10 cellular contexts compared by ENCODE assay signal in the genomic region with DNA sequence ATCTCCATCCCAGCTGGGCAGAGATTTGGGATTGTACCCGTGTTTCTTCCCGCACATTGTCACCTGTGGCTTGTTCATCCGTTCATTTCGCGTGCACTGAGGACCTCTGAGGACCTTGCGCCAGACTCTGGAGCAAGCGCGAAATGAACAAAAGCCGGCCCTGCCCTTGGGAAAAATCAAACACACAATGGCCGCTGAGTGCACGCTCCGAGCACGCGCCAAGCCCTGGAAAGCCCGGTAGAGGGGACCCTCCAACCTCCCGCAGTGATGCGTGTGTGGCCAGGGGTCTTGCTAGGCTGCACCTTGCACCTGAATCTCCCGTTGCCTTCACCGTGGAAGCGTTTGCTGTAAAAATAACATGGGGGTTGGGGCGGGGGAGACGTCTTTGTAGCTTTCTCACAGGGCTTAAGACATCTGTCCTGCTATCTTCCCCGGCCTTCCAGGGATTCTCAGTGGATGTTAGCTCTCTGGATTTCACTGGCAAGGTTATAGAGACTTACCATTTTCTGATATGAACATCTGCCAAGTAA. TPM values are rescaled to one million over a fixed set of nuclear protein-coding genes. Genes with fewer than 3 reads are reported as not detected.
DNase-seq lines count a peak whose midpoint lies in the region; ATAC-seq and TF ChIP-seq lines count a peak whose summit lies in the region.
"Had no signal": no experiment of that assay in that cellular context is flagged by ENCODE, and none has a peak within 500 bp of the region (broad histone marks: within the 10 kb centered on the region; RNA-seq: fewer than 3 reads in every experiment).

No MANE protein-coding gene starts in this region.

- ATAC-seq in thoracic aorta (ENCODE audit: insufficient number of reproducible peaks, low FRiP score, low read depth) (no peak), HG03196 (IDR thresholded peaks at IDR 0.05; ENCODE audit: unreplicated experiment) (no peak)

- no peaks in the 10 kb centered on the region for H4K20me1 ChIP-seq in mammary epithelial cell (ENCODE audit: insufficient read depth, low read length)

- no peaks in the 10 kb centered on the region for H3K9me3 Mint-ChIP-seq in MCF 10A (ENCODE audit: unreplicated experiment)

- 83% methylated on average over 12 of the region's 23 CpGs for WGBS in mammary epithelial cell (ENCODE audit: low coverage, missing lambda C conversion rate)
- WGBS in mesenchymal stem cell: 79% methylated on average over 23 of the region's 23 CpGs

- POLR2A ChIA-PET in MCF 10A (lab: Yijun Ruan, JAX): no interaction called here

- no peak overlapping the region for H2BK12ac ChIP-seq in mesenchymal stem cell (ENCODE audit: low read length in 2 of 2)

- H3K4me2 ChIP-seq in mammary epithelial cell (ENCODE audit: insufficient read depth, low read depth, low read length) (no peak overlapping the region), mesenchymal stem cell (ENCODE audit: low read length, poor library complexity, severe bottlenecking) (no peak overlapping the region)

- H3K4me3 ChIP-seq in breast epithelium: peak overlapping the region in 1 of 3 donors; percentile 74
- H3K4me3 ChIP-seq in mammary epithelial cell (replicated peaks in 1 of 3; ENCODE audit: insufficient read depth in 1 of 3, low read depth in 2 of 3, low read length in 3 of 3): no peak overlapping the region
- peak overlapping the region in 1 of 2 experiments; percentile 62 for H3K4me3 ChIP-seq in mesenchymal stem cell (ENCODE audit: insufficient read depth in 1 of 2, low read depth in 1 of 2, low read length in 2 of 2)
- H3K4me3 ChIP-seq in thoracic aorta: peak overlapping the region; percentile 67

- H3K9ac ChIP-seq in mammary epithelial cell (ENCODE audit: insufficient read depth, low read length) (no peak overlapping the region), mesenchymal stem cell (ENCODE audit: low read length) (peak overlapping the region; percentile 72)

- H3K27ac ChIP-seq in breast epithelium: no peak overlapping the region
- H3K27ac ChIP-seq in mammary epithelial cell (ENCODE audit: insufficient read depth, low read depth, low read length): no peak overlapping the region
- H3K27ac ChIP-seq in mesenchymal stem cell (ENCODE audit: low read length, poor library complexity, severe bottlenecking): no peak overlapping the region
- H3K27ac ChIP-seq in thoracic aorta: no peak overlapping the region

- in situ Hi-C loops in mammary epithelial cell (cut with MboI; ENCODE audit: low sequenced_read_pairs in 2 of 2): no loop called here

- no peak overlapping the region for H3K14ac ChIP-seq in mesenchymal stem cell (ENCODE audit: low read length in 2 of 2)

- dilution Hi-C loops in mammary epithelial cell (cut with HindIII; ENCODE audit: low sequenced_read_pairs): no loop called here

- no TSS peak for BruUV-seq in MCF 10A (replicated peaks; lab: Mats Ljungman, UMichigan)
- no TSS peak for BruUV-seq in mammary epithelial cell (replicated peaks; lab: Mats Ljungman, UMichigan)

- no peak overlapping the region for H2BK5ac ChIP-seq in mesenchymal stem cell (ENCODE audit: low read depth, low read length, poor library complexity, severe bottlenecking)

- no peak overlapping the region for H3K23ac ChIP-seq in mesenchymal stem cell (ENCODE audit: low read length in 2 of 2)

- no peaks in the 10 kb centered on the region for H3K4me1 Mint-ChIP-seq in MCF 10A (ENCODE audit: insufficient read depth, unreplicated experiment)

- no peak for TF ChIP-seq CTCF in MCF 10A (IDR thresholded peaks at IDR 0.05; ENCODE audit: unreplicated experiment)
- TF ChIP-seq CTCF in breast epithelium (IDR thresholded peaks at IDR 0.05): no peak
- TF ChIP-seq CTCF in mammary epithelial cell (conservative IDR thresholded peaks at IDR 0.05 in 1 of 2, IDR thresholded peaks at IDR 0.05 in 1 of 2; ENCODE audit: extremely low read depth in 1 of 2, insufficient read depth in 1 of 2, low read depth in 1 of 2, low read length in 2 of 2): no peak
- TF ChIP-seq CTCF in thoracic aorta (IDR thresholded peaks at IDR 0.05): no peak

- TF ChIP-seq POLR2A in breast epithelium (IDR thresholded peaks at IDR 0.05): no peak

- H2BK120ac ChIP-seq in mesenchymal stem cell (ENCODE audit: low read depth, low read length): no peak overlapping the region

- no peaks in the 10 kb centered on the region for H3K79me2 ChIP-seq in mammary epithelial cell (ENCODE audit: insufficient read depth, low read length)

- intact Hi-C loops in MCF 10A (cut with micrococcal nuclease): loop anchor here (5.0 kb wide), 1 partner anchor 111 kb away; no protein-coding TSS in a partner anchor
- intact Hi-C loops in breast epithelium (cut with DNase I; ENCODE audit: low total_unique reads): no loop called here
- intact Hi-C loops in mammary epithelial cell (cut with micrococcal nuclease): loop anchor here (2.0 kb wide), 2 partner anchors 73 to 201 kb away; a partner anchor contains a TSS

- H4K8ac ChIP-seq in mesenchymal stem cell (ENCODE audit: low read length): no peak overlapping the region

- H3K27ac Mint-ChIP-seq in MCF 10A (ENCODE audit: low read depth, unreplicated experiment): peak overlapping the region; percentile 27

- H2AFZ ChIP-seq in mammary epithelial cell (ENCODE audit: low read depth, low read length) (peak overlapping the region; percentile 96), mesenchymal stem cell (ENCODE audit: low read depth, low read length) (no peak overlapping the region)

- H3K9me3 ChIP-seq in breast epithelium: no peaks in the 10 kb centered on the region
- H3K9me3 ChIP-seq in mammary epithelial cell (replicated peaks; ENCODE audit: insufficient read depth, low read length): no peaks in the 10 kb centered on the region
- no peaks in the 10 kb centered on the region for H3K9me3 ChIP-seq in mesenchymal stem cell (ENCODE audit: control insufficient read depth, low read length)
- H3K9me3 ChIP-seq in thoracic aorta: no peaks in the 10 kb centered on the region
- H3K9me3 ChIP-seq: BE2C had no signal

- CTCF ChIA-PET in MCF 10A (lab: Yijun Ruan, JAX) (interaction anchor here (0.5 kb wide), 1 partner anchor 103 kb away, joined by 4 read pairs; no protein-coding TSS in a partner anchor), mammary epithelial cell (lab: Charles Lee; ENCODE audit: low non-redundant PET) (interaction anchor here (0.6 kb wide), 1 partner anchor 162 kb away, joined by 3 read pairs; no protein-coding TSS in a partner anchor)

- no peak overlapping the region for H3K4me3 Mint-ChIP-seq in MCF 10A (ENCODE audit: unreplicated experiment)

- H3K4ac ChIP-seq in mesenchymal stem cell (ENCODE audit: low read depth in 1 of 2, low read length in 2 of 2): no peak overlapping the region

- no peak overlapping the region for H4K91ac ChIP-seq in mesenchymal stem cell (ENCODE audit: low read length)

- no peaks in the 10 kb centered on the region for H3K27me3 Mint-ChIP-seq in MCF 10A (ENCODE audit: insufficient read depth, unreplicated experiment)

- no peaks in the 10 kb centered on the region for H3K79me1 ChIP-seq in mesenchymal stem cell (replicated peaks; ENCODE audit: low read length, poor library complexity, severe bottlenecking)

- H3K27me3 ChIP-seq in breast epithelium (no peaks in the 10 kb centered on the region), mammary epithelial cell (ENCODE audit: insufficient read depth, low read length) (no peaks in the 10 kb centered on the region), mesenchymal stem cell (ENCODE audit: control insufficient read depth in 1 of 2, insufficient read depth in 1 of 2, low read length in 2 of 2) (peaks cover 0 to 4% of the 10 kb centered on the region in 2 experiments), thoracic aorta (replicated peaks; ENCODE audit: insufficient read depth) (no peaks in the 10 kb centered on the region)
- H3K27me3 ChIP-seq: BE2C had no signal

- H2AK5ac ChIP-seq in mesenchymal stem cell (ENCODE audit: low read length, severe bottlenecking): no peak overlapping the region

- H3K18ac ChIP-seq in mesenchymal stem cell (ENCODE audit: low read depth in 1 of 2, low read length in 2 of 2): no peak overlapping the region

- H3K4me1 ChIP-seq in breast epithelium (no peaks in the 10 kb centered on the region), mammary epithelial cell (ENCODE audit: insufficient read depth, low read length) (peaks cover 4% of the 10 kb centered on the region), mesenchymal stem cell (ENCODE audit: control insufficient read depth, insufficient read depth, low read depth, low read length) (peaks cover 10% of the 10 kb centered on the region), thoracic aorta (ENCODE audit: control insufficient read depth in 1 of 2, low read depth in 2 of 2) (peaks cover 3 to 13% of the 10 kb centered on the region in 2 donors)

- DNase-seq in MCF 10A (ENCODE audit: unreplicated experiment) (no peak), breast epithelium (ENCODE audit: low spot score in 2 of 2) (no peak), mammary epithelial cell (no peak), mesenchymal stem cell (no peak), thoracic aorta (ENCODE audit: low spot score) (no peak), AG08395 (ENCODE audit: low spot score) (no peak)
- DNase-seq in stimulated activated CD4-positive, alpha-beta T cell treated with anti-CD3 and anti-CD28 coated beads, Interleukin-12 subunit alpha, Interleukin-12 subunit beta, amount 100 ng/mL, for 4 hours: no peak
- DNase-seq: BE2C, NCI-H446 had no signal

- no peaks in the 10 kb centered on the region for H3K36me3 Mint-ChIP-seq in MCF 10A (ENCODE audit: insufficient read depth, unreplicated experiment)

- no peaks in the 10 kb centered on the region for H3K36me3 ChIP-seq in breast epithelium
- no peaks in the 10 kb centered on the region for H3K36me3 ChIP-seq in mammary epithelial cell (ENCODE audit: insufficient read depth, low read length)
- H3K36me3 ChIP-seq in mesenchymal stem cell (ENCODE audit: control insufficient read depth in 1 of 2, insufficient read depth in 2 of 2, low read depth in 1 of 2, low read length in 2 of 2): no peaks in the 10 kb centered on the region
- H3K36me3 ChIP-seq in thoracic aorta: no peaks in the 10 kb centered on the region
- H3K36me3 ChIP-seq: BE2C had no signal

- no peak overlapping the region for H2BK15ac ChIP-seq in mesenchymal stem cell (ENCODE audit: low read depth, poor library complexity, severe bottlenecking)

RNA-seq across cellular contexts. Expression of a gene that starts 37.4 kb away (rescaled TPM):
- 19.5 and 22.9 TPM in 2 replicates for total RNA-seq in MCF 10A (2022)
- total RNA-seq in breast epithelium: 1 to 10 TPM; 5.1 to 8.5 (median 8.2) TPM
- 10 to 100 TPM in 1 of 2 donors, 1 to 10 TPM in 1; 9.2 to 20.0 TPM for total RNA-seq in mammary epithelial cell
- 8.4 TPM for polyA plus RNA-seq in mammary epithelial cell
- polyA minus RNA-seq in mammary epithelial cell: 1.4 TPM
- polyA plus RNA-seq in mesenchymal stem cell (2013, experiment 1 of 2): 9.4 TPM
- 8.5 TPM for polyA plus RNA-seq in mesenchymal stem cell (2013, experiment 2 of 2)
- total RNA-seq in thoracic aorta: 1 to 10 TPM; 5.3 to 8.2 TPM
